Comparison of ENCODE assay signal across 15 cellular contexts in genomic region chr15:29104566-29104880, GRCh38.
DNase-seq lines count a peak whose midpoint lies in the region; ATAC-seq and TF ChIP-seq lines count a peak whose summit lies in the region.
"Had no signal": no experiment of that assay in that cellular context is flagged by ENCODE, and none has a peak within 500 bp of the region (broad histone marks: within the 10 kb centered on the region; RNA-seq: fewer than 3 reads in every experiment).

No MANE protein-coding gene starts in this region.

- WGBS in spleen, 5 donors, result 91 to 96% (median 94%) methylated on average over 6 of the region's 6 CpGs

- intact Hi-C loops in spleen (cut with DNase I; ENCODE audit: low total_unique reads), result no loop called here

- H3K27ac Mint-ChIP-seq in glutamatergic neuron (ENCODE audit: unreplicated experiment), result peak overlapping the region; percentile 79
- H3K27ac Mint-ChIP-seq: CD4-positive, CD25-positive, alpha-beta regulatory T cell had no signal

- H3K4me1 ChIP-seq in spleen, result peaks cover 0 to 12% (median 11%) of the 10 kb centered on the region in 6 donors

- H3K4me1 Mint-ChIP-seq in glutamatergic neuron (ENCODE audit: low read depth, unreplicated experiment), result peaks cover 13% of the 10 kb centered on the region

- TF ChIP-seq POLR2A in spleen (IDR thresholded peaks at IDR 0.05), result no peak

- peaks cover 12% of the 10 kb centered on the region for H3K27me3 Mint-ChIP-seq in glutamatergic neuron (ENCODE audit: unreplicated experiment)
- H3K27me3 Mint-ChIP-seq: CD4-positive, CD25-positive, alpha-beta regulatory T cell had no signal

- TF ChIP-seq CTCF in WERI-Rb-1 (IDR thresholded peaks at IDR 0.05; ENCODE audit: low read depth, low read length) (no peak), glutamatergic neuron (IDR thresholded peaks at IDR 0.05; ENCODE audit: partially characterized antibody, unreplicated experiment) (no peak), spleen (IDR thresholded peaks at IDR 0.05 in 8 of 11, conservative IDR thresholded peaks at IDR 0.05 in 3 of 11) (no peak)

- H3K9me3 Mint-ChIP-seq in glutamatergic neuron (ENCODE audit: unreplicated experiment), result peaks cover 17% of the 10 kb centered on the region
- H3K9me3 Mint-ChIP-seq: CD4-positive, CD25-positive, alpha-beta regulatory T cell had no signal

- H3K4me3 ChIP-seq in WERI-Rb-1 (ENCODE audit: low read depth, low read length), result no peak overlapping the region
- no peak overlapping the region for H3K4me3 ChIP-seq in spleen
- no peak overlapping the region for H3K4me3 ChIP-seq in MG63
- H3K4me3 ChIP-seq: Peyer's patch had no signal

- H3K27me3 ChIP-seq in WERI-Rb-1 (ENCODE audit: insufficient read depth, low read depth, severe bottlenecking) (no peaks in the 10 kb centered on the region), spleen (replicated peaks in 1 of 7) (peaks cover 0 to 15% (median 0%) of the 10 kb centered on the region in 7 donors), MG63 (no peaks in the 10 kb centered on the region)
- H3K27me3 ChIP-seq: Peyer's patch had no signal

- H3K36me3 ChIP-seq in WERI-Rb-1 (peaks cover 3% of the 10 kb centered on the region), spleen (peaks cover 0 to 33% (median 0%) of the 10 kb centered on the region in 6 donors), MG63 (no peaks in the 10 kb centered on the region; the same call in 1 of the 2 replicates)
- H3K36me3 ChIP-seq: Peyer's patch had no signal

- H3K4me3 Mint-ChIP-seq in glutamatergic neuron (ENCODE audit: unreplicated experiment), result peak overlapping the region; percentile 34
- H3K4me3 Mint-ChIP-seq: CD4-positive, CD25-positive, alpha-beta regulatory T cell had no signal

- H3K9me3 ChIP-seq in WERI-Rb-1 (ENCODE audit: severe bottlenecking) (no peaks in the 10 kb centered on the region), spleen (no peaks in the 10 kb centered on the region), MG63 (no peaks in the 10 kb centered on the region)
- H3K9me3 ChIP-seq: Peyer's patch had no signal

- no peak for ATAC-seq in HG03095 (IDR thresholded peaks at IDR 0.05; ENCODE audit: unreplicated experiment)

- no peak for DNase-seq in WERI-Rb-1
- DNase-seq in caudate nucleus (lab: John Stamatoyannopoulos, UW), result no peak
- DNase-seq in glutamatergic neuron, result no peak
- peak; percentile 35 for DNase-seq in spleen
- no peak for DNase-seq in NCI-H526 (lab: John Stamatoyannopoulos, UW)
- DNase-seq in MG63, result no peak
- DNase-seq: CD4-positive, CD25-positive, alpha-beta regulatory T cell; COR-L47; DMS79; MM.1S; NCI-H1048; NCI-H1417 treated with DMSO at 0.1 percent for 48 hours; NCI-H187; Peyer's patch had no signal

- H3K27ac ChIP-seq in WERI-Rb-1 (peak overlapping the region; percentile 61), caudate nucleus (ENCODE audit: low read depth, low read length) (peak overlapping the region; percentile 2), spleen (no peak overlapping the region)
- H3K27ac ChIP-seq: Peyer's patch had no signal

- H3K36me3 Mint-ChIP-seq in glutamatergic neuron (ENCODE audit: unreplicated experiment), result no peaks in the 10 kb centered on the region

Comparison
In these comparisons a context has a peak if more than half of its experiments do, and no peak if none do; other contexts are left out.
1. H3K27ac ChIP-seq: peak in WERI-Rb-1 (single experiment) and caudate nucleus (single experiment); none in spleen (0 of 8).